16 cellular contexts compared by ENCODE assay signal in the genomic region with DNA sequence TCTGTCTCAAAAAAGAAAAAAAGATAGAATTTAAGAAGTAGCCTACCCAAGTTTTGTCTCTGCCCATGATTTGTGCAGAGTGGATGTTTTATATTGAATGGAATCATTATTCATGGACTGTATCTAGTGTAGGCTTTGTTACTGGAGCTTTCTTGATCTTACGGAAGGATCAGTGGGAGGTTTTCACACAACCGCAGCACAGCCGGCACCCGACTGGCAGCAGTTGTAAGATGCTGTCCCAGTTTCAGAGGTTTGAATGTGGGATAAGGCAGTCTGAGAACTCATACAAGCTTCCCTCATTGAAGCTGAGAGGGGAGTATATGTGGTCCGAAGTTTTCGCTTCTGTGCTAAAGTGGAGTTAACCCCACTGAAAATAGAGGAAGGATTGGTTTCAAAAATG. TPM values are rescaled to one million over a fixed set of nuclear protein-coding genes. Genes with fewer than 3 reads are reported as not detected.
A peak's percentile ranks its signal among the peaks of the same experiment; 100 is the strongest.
DNase-seq lines count a peak whose midpoint lies in the region; ATAC-seq and TF ChIP-seq lines count a peak whose summit lies in the region.
"Had no signal": no experiment of that assay in that cellular context is flagged by ENCODE, and none has a peak within 500 bp of the region (broad histone marks: within the 10 kb centered on the region; RNA-seq: fewer than 3 reads in every experiment).

No MANE protein-coding gene starts in this region.

- no peak overlapping the region for H3K9ac ChIP-seq in neural progenitor cell

- H3K4me2 ChIP-seq in neural progenitor cell: no peak overlapping the region
- H3K4me2 ChIP-seq: GM23338 had no signal

- ATAC-seq in stimulated activated naive CD8-positive, alpha-beta T cell treated with anti-CD3 and anti-CD28 coated beads, Interleukin-15, Interleukin-2, amounts not matched to agents 100 U/mL and 50 U/mL, for 24 hours: no peak
- ATAC-seq in HG03196 (IDR thresholded peaks at IDR 0.05; ENCODE audit: unreplicated experiment): no peak
- ATAC-seq: GM23338 had no signal

- TF ChIP-seq CTCF in nephron progenitor cell (IDR thresholded peaks at IDR 0.05) (no peak), neural progenitor cell (IDR thresholded peaks at IDR 0.05) (no peak)

- no peaks in the 10 kb centered on the region for H3K9me3 Mint-ChIP-seq in stimulated activated naive CD8-positive, alpha-beta T cell treated with anti-CD3 and anti-CD28 coated beads, Interleukin-15, Interleukin-2, amounts not matched to agents 100 ng/mL and 50 ng/mL, for 24 hours
- H3K9me3 Mint-ChIP-seq in nephron progenitor cell: no peaks in the 10 kb centered on the region
- H3K9me3 Mint-ChIP-seq in neural progenitor cell: no peaks in the 10 kb centered on the region
- H3K9me3 Mint-ChIP-seq: GM23338 had no signal

- peaks cover 3% of the 10 kb centered on the region for H3K36me3 ChIP-seq in neural progenitor cell

- no peaks in the 10 kb centered on the region for H3K9me3 ChIP-seq in neural progenitor cell (ENCODE audit: low read depth)

- no peak for DNase-seq in stimulated activated naive CD8-positive, alpha-beta T cell treated with anti-CD3 and anti-CD28 coated beads, Interleukin-15, Interleukin-2, amounts not matched to agents 100 U/mL and 50 U/mL, for 24 hours
- DNase-seq in nephron progenitor cell (no peak), neural progenitor cell (ENCODE audit: low spot score) (no peak), DMS79 (lab: John Stamatoyannopoulos, UW) (no peak)
- DNase-seq: KBM-7, NCI-H1436 treated with DMSO at 0.1 percent for 48 hours, NCI-H2081 treated with DMSO at 0.1 percent for 48 hours, NCI-H226, NCI-H526 treated with DMSO at 0.1 percent for 48 hours, SIG-M5 had no signal

- H3F3A ChIP-seq in neural progenitor cell (ENCODE audit: low read depth): no peaks in the 10 kb centered on the region

- peaks cover 8% of the 10 kb centered on the region for H3K4me1 ChIP-seq in neural progenitor cell

- peaks cover 22% of the 10 kb centered on the region for H4K20me1 ChIP-seq in neural progenitor cell (ENCODE audit: low read depth)

- H2AFZ ChIP-seq in neural progenitor cell (replicated peaks): no peak overlapping the region
- H2AFZ ChIP-seq: GM23338 had no signal

- H3K27ac ChIP-seq in angular gyrus (ENCODE audit: low read depth, low read length) (peak overlapping the region; percentile 41), temporal lobe (ENCODE audit: low read depth, low read length) (peak overlapping the region; percentile 37), neural progenitor cell (no peak overlapping the region)

- no peaks in the 10 kb centered on the region for H3K27me3 ChIP-seq in neural progenitor cell

- H3K36me3 Mint-ChIP-seq in stimulated activated naive CD8-positive, alpha-beta T cell treated with anti-CD3 and anti-CD28 coated beads, Interleukin-15, Interleukin-2, amounts not matched to agents 100 ng/mL and 50 ng/mL, for 24 hours (ENCODE audit: low read depth): peaks cover 77% of the 10 kb centered on the region
- H3K36me3 Mint-ChIP-seq in nephron progenitor cell (ENCODE audit: low read depth): peaks cover 67% of the 10 kb centered on the region
- H3K36me3 Mint-ChIP-seq in neural progenitor cell: peaks cover 36% of the 10 kb centered on the region

- no peaks in the 10 kb centered on the region for H3K79me2 ChIP-seq in neural progenitor cell (ENCODE audit: low read depth)

- no peaks in the 10 kb centered on the region for H3K27me3 Mint-ChIP-seq in stimulated activated naive CD8-positive, alpha-beta T cell treated with anti-CD3 and anti-CD28 coated beads, Interleukin-15, Interleukin-2, amounts not matched to agents 100 ng/mL and 50 ng/mL, for 24 hours
- H3K27me3 Mint-ChIP-seq in nephron progenitor cell (ENCODE audit: low read depth, poor library complexity) (no peaks in the 10 kb centered on the region), neural progenitor cell (ENCODE audit: insufficient read depth, low read depth) (no peaks in the 10 kb centered on the region)

- peak overlapping the region; percentile 74 for H3K27ac Mint-ChIP-seq in stimulated activated naive CD8-positive, alpha-beta T cell treated with anti-CD3 and anti-CD28 coated beads, Interleukin-15, Interleukin-2, amounts not matched to agents 100 ng/mL and 50 ng/mL, for 24 hours
- H3K27ac Mint-ChIP-seq in nephron progenitor cell (peak overlapping the region; percentile 77), neural progenitor cell (no peak overlapping the region)
- H3K27ac Mint-ChIP-seq: GM23338 had no signal

- no peak overlapping the region for H3K4me3 ChIP-seq in neural progenitor cell
- H3K4me3 ChIP-seq: GM23338 had no signal

- H3K4me3 Mint-ChIP-seq in stimulated activated naive CD8-positive, alpha-beta T cell treated with anti-CD3 and anti-CD28 coated beads, Interleukin-15, Interleukin-2, amounts not matched to agents 100 ng/mL and 50 ng/mL, for 24 hours: no peak overlapping the region
- H3K4me3 Mint-ChIP-seq in nephron progenitor cell: no peak overlapping the region
- H3K4me3 Mint-ChIP-seq in neural progenitor cell: no peak overlapping the region
- H3K4me3 Mint-ChIP-seq: CD14-positive monocyte, GM23338 had no signal

- H3K4me1 Mint-ChIP-seq in stimulated activated naive CD8-positive, alpha-beta T cell treated with anti-CD3 and anti-CD28 coated beads, Interleukin-15, Interleukin-2, amounts not matched to agents 100 ng/mL and 50 ng/mL, for 24 hours (ENCODE audit: low read depth): peaks cover 3% of the 10 kb centered on the region
- peaks cover 25% of the 10 kb centered on the region for H3K4me1 Mint-ChIP-seq in nephron progenitor cell
- H3K4me1 Mint-ChIP-seq in neural progenitor cell: peaks cover 12% of the 10 kb centered on the region
- H3K4me1 Mint-ChIP-seq: CD14-positive monocyte, GM23338 had no signal

RNA-seq across cellular contexts. Expression of a gene that starts 19.7 kb away (rescaled TPM):
- total RNA-seq in temporal lobe (not detected), neural progenitor cell (ENCODE audit: low replicate concordance) (0.03 TPM in 1 of 2 replicates, not detected in the other)
- total RNA-seq: GM23338 had no signal

RNA-seq across cellular contexts. Expression of a gene that starts 36.4 kb away (rescaled TPM):
- total RNA-seq in temporal lobe: 24.8 TPM
- total RNA-seq in neural progenitor cell (ENCODE audit: low replicate concordance): 25.3 and 29.9 TPM in 2 replicates
